In genomic region chr9:128724744-128725211, GRCh38 we compare ENCODE assay signal across 8 cellular contexts. TPM values are rescaled to one million over a fixed set of nuclear protein-coding genes. Genes with fewer than 3 reads are reported as not detected.
A peak's percentile ranks its signal among the peaks of the same experiment; 100 is the strongest.
DNase-seq lines count a peak whose midpoint lies in the region; ATAC-seq and TF ChIP-seq lines count a peak whose summit lies in the region.

No MANE protein-coding gene starts in this region.

- peak overlapping the region; percentile 88 for H3K4me2 ChIP-seq in fibroblast of lung (ENCODE audit: extremely low read depth, insufficient read depth, low read length)

- H2AFZ ChIP-seq in fibroblast of lung (ENCODE audit: low read length), result no peak overlapping the region

- H3K27ac Mint-ChIP-seq in activated T-cell treated with anti-CD3 and anti-CD28 coated beads, Interleukin-2, amount 50 U/mL, for 72 hours, result peak overlapping the region; percentile 55

- peak; percentile 85 for DNase-seq in Daoy (ENCODE audit: low read depth)
- peak; percentile 88 for DNase-seq in NCI-H748 treated with DMSO at 0.1 percent for 48 hours (lab: John Stamatoyannopoulos, UW)
- peak; percentile 44 to 50 for DNase-seq in activated T-cell treated with anti-CD3 and anti-CD28 coated beads, Interleukin-2, amount 50 U/mL, for 72 hours
- DNase-seq in fibroblast of lung (ENCODE audit: low read depth in 2 of 2), result peak; percentile 61 to 78
- no peak for DNase-seq in thoracic aorta (ENCODE audit: low spot score)

- H3K4me1 ChIP-seq in fibroblast of lung (ENCODE audit: control insufficient read depth, extremely low read depth, insufficient read depth, low read length), result peaks cover 4% of the 10 kb centered on the region
- H3K4me1 ChIP-seq in muscle layer of colon (ENCODE audit: insufficient read depth, low read length), result peaks cover 10% of the 10 kb centered on the region
- H3K4me1 ChIP-seq in thoracic aorta (ENCODE audit: control insufficient read depth in 1 of 2, low read depth in 2 of 2), result peaks cover 0 to 18% of the 10 kb centered on the region in 2 donors

- H3K36me3 Mint-ChIP-seq in activated T-cell treated with anti-CD3 and anti-CD28 coated beads, Interleukin-2, amount 50 U/mL, for 72 hours (ENCODE audit: insufficient read depth in 2 of 2), result peaks cover 2 to 3% of the 10 kb centered on the region in 2 donors

- no peaks in the 10 kb centered on the region for H4K20me1 ChIP-seq in fibroblast of lung (ENCODE audit: control insufficient read depth, extremely low read depth, insufficient read depth, low read length)

- no peaks in the 10 kb centered on the region for H3K79me2 ChIP-seq in fibroblast of lung (ENCODE audit: control insufficient read depth, insufficient read depth, low read length)

- TF ChIP-seq CTCF in fibroblast of lung (conservative IDR thresholded peaks at IDR 0.05 in 1 of 2, IDR thresholded peaks at IDR 0.05 in 1 of 2; ENCODE audit: low read depth in 1 of 2, low read length in 2 of 2) (no peak), thoracic aorta (IDR thresholded peaks at IDR 0.05) (no peak)

- H3K9me3 ChIP-seq in fibroblast of lung (ENCODE audit: control insufficient read depth, insufficient read depth, low read depth, low read length) (no peaks in the 10 kb centered on the region), muscle layer of colon (ENCODE audit: low read length) (no peaks in the 10 kb centered on the region), thoracic aorta (no peaks in the 10 kb centered on the region)

- no peaks in the 10 kb centered on the region for H3K27me3 Mint-ChIP-seq in activated T-cell treated with anti-CD3 and anti-CD28 coated beads, Interleukin-2, amount 50 U/mL, for 72 hours (ENCODE audit: low read depth)

- H3K27ac ChIP-seq in fibroblast of lung (ENCODE audit: insufficient read depth, low read length) (no peak overlapping the region), muscle layer of colon (ENCODE audit: low read depth, low read length) (no peak overlapping the region), thoracic aorta (peak overlapping the region; percentile 70 to 79)

- no peaks in the 10 kb centered on the region for H3K9me3 Mint-ChIP-seq in activated T-cell treated with anti-CD3 and anti-CD28 coated beads, Interleukin-2, amount 50 U/mL, for 72 hours

- H3K4me1 Mint-ChIP-seq in activated T-cell treated with anti-CD3 and anti-CD28 coated beads, Interleukin-2, amount 50 U/mL, for 72 hours (ENCODE audit: low read depth), result peaks cover 58% of the 10 kb centered on the region

- peak overlapping the region; percentile 88 to 98 for H3K4me3 Mint-ChIP-seq in activated T-cell treated with anti-CD3 and anti-CD28 coated beads, Interleukin-2, amount 50 U/mL, for 72 hours

- H3K4me3 ChIP-seq in fibroblast of lung (replicated peaks in 1 of 4; ENCODE audit: control extremely low read depth in 1 of 4, insufficient read depth in 1 of 4, low read depth in 3 of 4, low read length in 4 of 4), result peak overlapping the region; percentile 43 to 75 (median 60)
- peak overlapping the region; percentile 68 to 72 for H3K4me3 ChIP-seq in muscle layer of colon (ENCODE audit: low read depth in 1 of 2, low read length in 2 of 2)
- H3K4me3 ChIP-seq in thoracic aorta, result peak overlapping the region; percentile 76

- ATAC-seq in HG02884 (IDR thresholded peaks at IDR 0.05; ENCODE audit: unreplicated experiment) (peak; percentile 3), thoracic aorta (ENCODE audit: insufficient number of reproducible peaks, low FRiP score, low read depth) (no peak), HG03039 (IDR thresholded peaks at IDR 0.05; ENCODE audit: unreplicated experiment) (no peak)
- peak; percentile 6 to 16 for ATAC-seq in activated T-cell treated with anti-CD3 and anti-CD28 coated beads, Interleukin-2, amount 50 U/mL, for 72 hours (replicated peaks in 1 of 2)

- no peak overlapping the region for H3K9ac ChIP-seq in fibroblast of lung (ENCODE audit: insufficient read depth, low read length)
- no peak overlapping the region for H3K9ac ChIP-seq in muscle layer of colon (ENCODE audit: low read length)

- H3K27me3 ChIP-seq in fibroblast of lung (ENCODE audit: control insufficient read depth, insufficient read depth, low read length) (no peaks in the 10 kb centered on the region), muscle layer of colon (ENCODE audit: control insufficient read depth in 1 of 2, insufficient read depth in 2 of 2, low read length in 2 of 2) (no peaks in the 10 kb centered on the region), thoracic aorta (replicated peaks; ENCODE audit: insufficient read depth) (no peaks in the 10 kb centered on the region)

- peaks cover 1% of the 10 kb centered on the region for H3K36me3 ChIP-seq in fibroblast of lung (ENCODE audit: control insufficient read depth, insufficient read depth, low read length)
- no peaks in the 10 kb centered on the region for H3K36me3 ChIP-seq in muscle layer of colon (ENCODE audit: insufficient read depth, low read length)
- H3K36me3 ChIP-seq in thoracic aorta, result no peaks in the 10 kb centered on the region

RNA-seq across cellular contexts. Expression of gene ZDHHC12, which starts 0.9 kb away (rescaled TPM):
- total RNA-seq in Daoy (2014; rRNA removed; shearing (Covaris generic)), result 62.3 and 78.8 TPM in 2 replicates
- total RNA-seq in activated T-cell treated with anti-CD3 and anti-CD28 coated beads, Interleukin-2, amount 50 U/mL, for 72 hours, result 10 to 100 TPM; 48.7 to 53.7 TPM
- total RNA-seq in fibroblast of lung (19.8 and 39.0 TPM in 2 replicates), thoracic aorta (10 to 100 TPM; 37.0 to 70.3 TPM)
- polyA plus RNA-seq in fibroblast of lung, result 19.1 and 27.3 TPM in 2 replicates
- polyA plus RNA-seq in fibroblast of lung (2012), result 29.6 and 55.4 TPM in 2 replicates
- 30.4 and 34.8 TPM in 2 replicates for polyA minus RNA-seq in fibroblast of lung (ENCODE audit: low replicate concordance)

RNA-seq across cellular contexts. Expression of gene PKN3, which starts 22.5 kb away (rescaled TPM):
- total RNA-seq in Daoy (2014; rRNA removed; shearing (Covaris generic)), result 8.2 and 16.8 TPM in 2 replicates
- total RNA-seq in activated T-cell treated with anti-CD3 and anti-CD28 coated beads, Interleukin-2, amount 50 U/mL, for 72 hours, result 10 to 100 TPM; 11.6 to 22.9 TPM
- 1.3 and 1.7 TPM in 2 replicates for total RNA-seq in fibroblast of lung
- 1.8 and 4.6 TPM in 2 replicates for polyA plus RNA-seq in fibroblast of lung
- polyA plus RNA-seq in fibroblast of lung (2012), result 1.7 and 4.6 TPM in 2 replicates
- 2.7 and 21.5 TPM in 2 replicates for polyA minus RNA-seq in fibroblast of lung (ENCODE audit: low replicate concordance)
- total RNA-seq in thoracic aorta, result 1 to 10 TPM; 4.4 to 4.7 TPM

RNA-seq across cellular contexts. Expression of gene SET, which starts 35.8 kb away (rescaled TPM):
- 1,185 and 1,206 TPM in 2 replicates for total RNA-seq in Daoy (2014; rRNA removed; shearing (Covaris generic))
- 100 to 1,000 TPM; 448 to 582 TPM for total RNA-seq in activated T-cell treated with anti-CD3 and anti-CD28 coated beads, Interleukin-2, amount 50 U/mL, for 72 hours
- total RNA-seq in fibroblast of lung, result 456 and 503 TPM in 2 replicates
- polyA plus RNA-seq in fibroblast of lung, result 256 and 288 TPM in 2 replicates
- 291 and 369 TPM in 2 replicates for polyA plus RNA-seq in fibroblast of lung (2012)
- polyA minus RNA-seq in fibroblast of lung (ENCODE audit: low replicate concordance), result 12.3 and 19.0 TPM in 2 replicates
- total RNA-seq in thoracic aorta, result 100 to 1,000 TPM in 1 of 2 donors, 10 to 100 TPM in 1; 83.3 to 201 TPM

RNA-seq across cellular contexts. Expression of gene ZER1, which starts 46.9 kb away (rescaled TPM):
- total RNA-seq in Daoy (2014; rRNA removed; shearing (Covaris generic)), result 9.1 and 31.6 TPM in 2 replicates
- total RNA-seq in activated T-cell treated with anti-CD3 and anti-CD28 coated beads, Interleukin-2, amount 50 U/mL, for 72 hours, result 10 to 100 TPM; 30.6 to 32.6 TPM
- total RNA-seq in fibroblast of lung, result 16.7 and 26.3 TPM in 2 replicates
- 18.5 and 21.5 TPM in 2 replicates for polyA plus RNA-seq in fibroblast of lung
- polyA plus RNA-seq in fibroblast of lung (2012), result 23.7 and 26.0 TPM in 2 replicates
- 189 and 247 TPM in 2 replicates for polyA minus RNA-seq in fibroblast of lung (ENCODE audit: low replicate concordance)
- 10 to 100 TPM; 42.5 to 65.4 TPM for total RNA-seq in thoracic aorta

Comparison
In these comparisons a context has a peak if more than half of its experiments do, and no peak if none do; other contexts are left out.
1. ATAC-seq: peak in HG02884 (single experiment) and activated T-cell treated with anti-CD3 and anti-CD28 coated beads, Interleukin-2, amount 50 U/mL, for 72 hours (2 of 2); none in thoracic aorta (single experiment) and HG03039 (single experiment).
2. H3K27ac ChIP-seq: peak in thoracic aorta (2 of 2); none in fibroblast of lung (single experiment) and muscle layer of colon (single experiment).
3. Peak in every context shown above with its lines, with median percentiles within 50 percentile points of each other: H3K4me3 ChIP-seq.